4 cellular contexts compared by ENCODE assay signal in genomic region chr12:102321305-102322082, GRCh38.
"Had no signal": no experiment of that assay in that cellular context is flagged by ENCODE, and none has a peak within 500 bp of the region (broad histone marks: within the 10 kb centered on the region; RNA-seq: fewer than 3 reads in every experiment).

No MANE protein-coding gene starts in this region.

- DNase-seq: H9, HCEC 1CT, IMR-90, KBM-7 had no signal
